Comparison of ENCODE assay signal across 13 cellular contexts in the genomic region with DNA sequence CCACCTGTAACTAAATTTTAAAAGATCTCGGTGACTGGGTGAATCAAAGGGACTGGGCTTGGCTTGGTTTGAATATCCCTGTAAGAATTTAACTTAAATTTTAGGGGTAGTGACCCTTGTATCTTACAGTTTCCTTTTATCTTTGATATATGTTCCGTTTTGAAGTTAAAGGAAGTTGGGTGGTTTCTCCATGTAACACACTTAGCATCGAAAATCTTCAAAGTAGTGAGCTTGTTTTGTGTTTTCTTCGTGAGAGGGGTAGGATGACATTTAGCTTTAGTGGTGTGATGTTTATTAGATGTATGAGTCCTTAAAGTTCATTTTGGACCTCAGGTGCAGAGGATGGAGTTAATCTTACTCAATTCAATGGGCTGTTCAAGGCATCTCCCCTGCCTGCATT. TPM values are rescaled to one million over a fixed set of nuclear protein-coding genes. Genes with fewer than 3 reads are reported as not detected.
A peak's percentile ranks its signal among the peaks of the same experiment; 100 is the strongest.
DNase-seq lines count a peak whose midpoint lies in the region; ATAC-seq and TF ChIP-seq lines count a peak whose summit lies in the region.
"Had no signal": no experiment of that assay in that cellular context is flagged by ENCODE, and none has a peak within 500 bp of the region (broad histone marks: within the 10 kb centered on the region; RNA-seq: fewer than 3 reads in every experiment).

No MANE protein-coding gene starts in this region.

- no peaks in the 10 kb centered on the region for H4K20me1 ChIP-seq in HCT116 (ENCODE audit: insufficient read depth)
- H4K20me1 ChIP-seq in hepatocyte (ENCODE audit: insufficient read depth, poor library complexity, severe bottlenecking), result no peaks in the 10 kb centered on the region

- H3K4me2 ChIP-seq in HCT116 (ENCODE audit: low read length), result peak overlapping the region; percentile 82; the same call in 1 of the 2 replicates
- H3K4me2 ChIP-seq in hepatocyte, result peak overlapping the region; percentile 88

- CTCF ChIA-PET in HCT116 (lab: Charles Lee), result no interaction called here

- H3K9me3 Mint-ChIP-seq in CD14-positive monocyte, result peaks cover 0 to 3% (median 0%) of the 10 kb centered on the region in 7 donors
- peaks cover 11% of the 10 kb centered on the region for H3K9me3 Mint-ChIP-seq in T-helper 2 cell treated with Interferon-gamma antibody and Interleukin-4, amounts not matched to agents 5 μg/mL and 100 μg/mL, for 36 hours

- H3K9me3 ChIP-seq in HCT116 (ENCODE audit: control insufficient read depth in 1 of 2, insufficient read depth in 1 of 2, low read depth in 1 of 2, low read length in 2 of 2) (no peaks in the 10 kb centered on the region), hepatocyte (ENCODE audit: low read depth) (no peaks in the 10 kb centered on the region), mucosa of descending colon (no peaks in the 10 kb centered on the region)
- H3K9me3 ChIP-seq: Caco-2, esophagus muscularis mucosa had no signal

- H3K4me1 Mint-ChIP-seq in CD14-positive monocyte, result peaks cover 63% of the 10 kb centered on the region
- H3K4me1 Mint-ChIP-seq in T-helper 2 cell treated with Interferon-gamma antibody and Interleukin-4, amounts not matched to agents 5 μg/mL and 100 μg/mL, for 36 hours (ENCODE audit: low read depth), result peaks cover 47% of the 10 kb centered on the region

- H3K27me3 ChIP-seq in HCT116 (ENCODE audit: insufficient read depth, low read length), result no peaks in the 10 kb centered on the region
- H3K27me3 ChIP-seq in hepatocyte, result no peaks in the 10 kb centered on the region
- H3K27me3 ChIP-seq: esophagus muscularis mucosa had no signal

- H3K36me3 Mint-ChIP-seq in CD14-positive monocyte, result peaks cover under 1 to 4% of the 10 kb centered on the region in 2 donors
- peaks cover 16% of the 10 kb centered on the region for H3K36me3 Mint-ChIP-seq in T-helper 2 cell treated with Interferon-gamma antibody and Interleukin-4, amounts not matched to agents 5 μg/mL and 100 μg/mL, for 36 hours (ENCODE audit: low read depth)

- 84% methylated on average over 4 of the region's 4 CpGs for WGBS in hepatocyte (ENCODE audit: low lambda C conversion rate, missing lambda C conversion rate)

- no peaks in the 10 kb centered on the region for H3K27me3 Mint-ChIP-seq in CD14-positive monocyte (ENCODE audit: low read depth in 3 of 3)
- no peaks in the 10 kb centered on the region for H3K27me3 Mint-ChIP-seq in T-helper 2 cell treated with Interferon-gamma antibody and Interleukin-4, amounts not matched to agents 5 μg/mL and 100 μg/mL, for 36 hours (ENCODE audit: low read depth)

- RAD21 ChIA-PET in HCT116 (lab: Charles Lee; ENCODE audit: low non-redundant PET in 1 of 2, low total read pairs in 2 of 2, uncharacterized antibody in 2 of 2, unreplicated experiment in 2 of 2), result no interaction called here

- intact Hi-C loops in CD14-positive monocyte (cut with micrococcal nuclease), result loop anchor here (5.0 to 10.0 kb wide), 3 partner anchors 1058 to 1328 kb away; a partner anchor contains a TSS
- intact Hi-C loops in HCT116 (cut with micrococcal nuclease), result no loop called here
- intact Hi-C loops in mucosa of descending colon (cut with DNase I, micrococcal nuclease), result no loop called here

- H3K27ac ChIP-seq in HCT116 (ENCODE audit: low read depth, low read length) (no peak overlapping the region), hepatocyte (no peak overlapping the region)

- H3K4me3 ChIP-seq in HCT116 (replicated peaks in 1 of 2; ENCODE audit: low read depth in 1 of 2, low read length in 2 of 2) (no peak overlapping the region), hepatocyte (no peak overlapping the region), mucosa of descending colon (no peak overlapping the region)

- no peak for TF ChIP-seq RAD21 in HCT116 (IDR thresholded peaks at IDR 0.05; ENCODE audit: low read depth)

- H3K79me2 ChIP-seq in HCT116 (ENCODE audit: insufficient read depth, low read length), result peaks cover 25% of the 10 kb centered on the region
- H3K79me2 ChIP-seq in hepatocyte, result peaks cover 47% of the 10 kb centered on the region

- TF ChIP-seq CTCF in CD14-positive monocyte (IDR thresholded peaks at IDR 0.05), result no peak
- TF ChIP-seq CTCF in HCT116 (IDR thresholded peaks at IDR 0.05 in 2 of 3, conservative IDR thresholded peaks at IDR 0.05 in 1 of 3; ENCODE audit: borderline replicate concordance in 1 of 3, insufficient read depth in 1 of 3, low read depth in 2 of 3, low read length in 2 of 3), result no peak
- TF ChIP-seq CTCF in hepatocyte (IDR thresholded peaks at IDR 0.05; ENCODE audit: poor library complexity), result no peak
- TF ChIP-seq CTCF in mucosa of descending colon (IDR thresholded peaks at IDR 0.05), result no peak

- peaks cover 0 to 16% of the 10 kb centered on the region in 2 experiments; a peak in 3 of 4 replicates for H3K4me1 ChIP-seq in HCT116 (ENCODE audit: control insufficient read depth in 1 of 2, insufficient read depth in 2 of 2, low read length in 2 of 2)
- H3K4me1 ChIP-seq in hepatocyte (ENCODE audit: insufficient read depth), result no peaks in the 10 kb centered on the region
- peaks cover 8% of the 10 kb centered on the region for H3K4me1 ChIP-seq in mucosa of descending colon (ENCODE audit: low read depth)
- H3K4me1 ChIP-seq: Caco-2 had no signal

- H3K36me3 ChIP-seq in HCT116 (ENCODE audit: control insufficient read depth in 1 of 2, insufficient read depth in 2 of 2, low read length in 2 of 2), result no peaks in the 10 kb centered on the region
- H3K36me3 ChIP-seq in hepatocyte (replicated peaks; ENCODE audit: insufficient read depth, low read depth), result no peaks in the 10 kb centered on the region
- no peaks in the 10 kb centered on the region for H3K36me3 ChIP-seq in mucosa of descending colon (ENCODE audit: low read depth)
- H3K36me3 ChIP-seq: esophagus muscularis mucosa had no signal

- H2AFZ ChIP-seq in HCT116 (ENCODE audit: low read depth, low read length, poor library complexity, severe bottlenecking) (no peak overlapping the region), hepatocyte (no peak overlapping the region)

- TF ChIP-seq POLR2A in HCT116 (IDR thresholded peaks at IDR 0.05; ENCODE audit: borderline replicate concordance, extremely low read depth, insufficient read depth, insufficient read length), result no peak

- H3K27ac Mint-ChIP-seq in CD14-positive monocyte, result peak overlapping the region; percentile 73 to 89 (median 87)
- peak overlapping the region; percentile 85 for H3K27ac Mint-ChIP-seq in T-helper 2 cell treated with Interferon-gamma antibody and Interleukin-4, amounts not matched to agents 5 μg/mL and 100 μg/mL, for 36 hours

- no peak for ATAC-seq in HCT116
- ATAC-seq in HG03025 (IDR thresholded peaks at IDR 0.05; ENCODE audit: low FRiP score, unreplicated experiment), result no peak
- no peak for ATAC-seq in mucosa of descending colon
- ATAC-seq in left lobe of liver, result no peak

- H3K4me3 Mint-ChIP-seq in CD14-positive monocyte, result peak overlapping the region; percentile 66 to 84
- peak overlapping the region; percentile 81 for H3K4me3 Mint-ChIP-seq in T-helper 2 cell treated with Interferon-gamma antibody and Interleukin-4, amounts not matched to agents 5 μg/mL and 100 μg/mL, for 36 hours

- BruUV-seq in HCT116 (replicated peaks; lab: Mats Ljungman, UMichigan), result no TSS peak

- H3K9ac ChIP-seq in HCT116 (ENCODE audit: low read length), result no peak overlapping the region

- DNase-seq in CD14-positive monocyte (ENCODE audit: low spot score) (no peak), HCT116 (ENCODE audit: low read depth, low spot score) (no peak), hepatocyte (ENCODE audit: low spot score) (no peak), NCI-H69 (lab: John Stamatoyannopoulos, UW) (no peak), mucosa of descending colon (no peak), left lobe of liver (ENCODE audit: low spot score) (no peak)
- DNase-seq in T-helper 2 cell treated with Interferon-gamma antibody and Interleukin-4, amounts not matched to agents 5 μg/mL and 100 μg/mL, for 36 hours (ENCODE audit: low spot score), result no peak
- DNase-seq: activated CD8-positive, alpha-beta memory T cell treated with anti-CD3 and anti-CD28 coated beads, Interleukin-2, amount 50 U/mL, for 4 hours; Caco-2; NCI-H510A; SW 1271 had no signal

- POLR2A ChIA-PET in HCT116 (lab: Charles Lee), result no interaction called here

- no peaks in the 10 kb centered on the region for H3K9me2 ChIP-seq in HCT116 (ENCODE audit: insufficient read depth)
- no peaks in the 10 kb centered on the region for H3K9me2 ChIP-seq in hepatocyte (replicated peaks; ENCODE audit: insufficient read depth)

TF ChIP-seq in HCT116, 20 proteins besides CTCF, POLR2A, EP300 and RAD21 (continues in another document):
- no peak for TF ChIP-seq YY1 (IDR thresholded peaks at IDR 0.05; ENCODE audit: extremely low read depth, insufficient replicate concordance, low read depth, low read length)
- TF ChIP-seq SP1 (IDR thresholded peaks at IDR 0.05; ENCODE audit: low read depth), result no peak
- no peak for TF ChIP-seq SIN3A (IDR thresholded peaks at IDR 0.05; ENCODE audit: low read depth)
- no peak for TF ChIP-seq SRF (IDR thresholded peaks at IDR 0.05; ENCODE audit: low read depth)
- TF ChIP-seq, protein P1, sequence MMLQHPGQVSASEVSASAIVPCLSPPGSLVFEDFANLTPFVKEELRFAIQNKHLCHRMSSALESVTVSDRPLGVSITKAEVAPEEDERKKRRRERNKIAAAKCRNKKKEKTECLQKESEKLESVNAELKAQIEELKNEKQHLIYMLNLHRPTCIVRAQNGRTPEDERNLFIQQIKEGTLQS (IDR thresholded peaks at IDR 0.05), result no peak
- TF ChIP-seq TCF7L2 (IDR thresholded peaks at IDR 0.05; ENCODE audit: borderline replicate concordance, extremely low read depth, insufficient read depth, insufficient read length), result no peak
- TF ChIP-seq, protein P2, sequence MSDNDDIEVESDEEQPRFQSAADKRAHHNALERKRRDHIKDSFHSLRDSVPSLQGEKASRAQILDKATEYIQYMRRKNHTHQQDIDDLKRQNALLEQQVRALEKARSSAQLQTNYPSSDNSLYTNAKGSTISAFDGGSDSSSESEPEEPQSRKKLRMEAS (IDR thresholded peaks at IDR 0.05), result no peak

RNA-seq across cellular contexts. Expression of a gene that starts 1.6 kb away (rescaled TPM):
- polyA plus RNA-seq in CD14-positive monocyte (10 to 100 TPM in 1 of 2 donors, 1 to 10 TPM in 1; 9.5 to 23.6 TPM), hepatocyte (5.9 and 9.0 TPM in 2 replicates)
- total RNA-seq in HCT116 (2021; ENCODE audit: unreplicated experiment) (11.5 TPM), hepatocyte (14.0 and 19.0 TPM in 2 replicates), mucosa of descending colon (10 to 100 TPM; 28.4 to 38.8 (median 29.3) TPM), left lobe of liver (15.4 TPM)
- polyA plus RNA-seq in HCT116 (2012), result 4.5 and 5.9 TPM in 2 replicates

RNA-seq across cellular contexts. Expression of a gene that starts 14.4 kb away (rescaled TPM):
- 10 to 100 TPM; 77.8 to 80.4 TPM for polyA plus RNA-seq in CD14-positive monocyte
- 86.5 TPM for total RNA-seq in HCT116 (2021; ENCODE audit: unreplicated experiment)
- polyA plus RNA-seq in HCT116 (2012), result 42.1 and 60.2 TPM in 2 replicates
- 74.7 and 77.0 TPM in 2 replicates for total RNA-seq in hepatocyte
- 60.8 and 70.0 TPM in 2 replicates for polyA plus RNA-seq in hepatocyte
- 10 to 100 TPM; 51.0 to 62.0 (median 55.5) TPM for total RNA-seq in mucosa of descending colon
- 28.7 TPM for total RNA-seq in left lobe of liver

Comparison
In these comparisons a context has a peak if more than half of its experiments do, and no peak if none do; other contexts are left out.
1. intact Hi-C loops: an anchor here in CD14-positive monocyte (5.0 to 10.0 kb wide); none called in HCT116 and mucosa of descending colon.